Comparison of ENCODE assay signal across 9 cellular contexts in genomic region chr10:21524131-21524525, GRCh38. TPM values are rescaled to one million over a fixed set of nuclear protein-coding genes. Genes with fewer than 3 reads are reported as not detected.
A peak's percentile ranks its signal among the peaks of the same experiment; 100 is the strongest.
DNase-seq lines count a peak whose midpoint lies in the region; ATAC-seq and TF ChIP-seq lines count a peak whose summit lies in the region.
"Had no signal": no experiment of that assay in that cellular context is flagged by ENCODE, and none has a peak within 500 bp of the region (broad histone marks: within the 10 kb centered on the region; RNA-seq: fewer than 3 reads in every experiment).

No MANE protein-coding gene starts in this region.

- ATAC-seq in lower lobe of right lung, result no peak
- ATAC-seq in stimulated activated effector memory CD8-positive, alpha-beta T cell treated with anti-CD3 and anti-CD28 coated beads, Interleukin-12 subunit alpha, Interleukin-12 subunit beta, amount 100 ng/mL, for 72 hours, result no peak
- ATAC-seq in HG02885 (IDR thresholded peaks at IDR 0.05; ENCODE audit: poor library complexity, unreplicated experiment), result no peak
- ATAC-seq: effector memory CD8-positive, alpha-beta T cell had no signal

- H3K27ac ChIP-seq in HUES48 (ENCODE audit: low read depth, low read length) (peak overlapping the region; percentile 99), brain microvascular endothelial cell (no peak overlapping the region), lower lobe of right lung (peak overlapping the region; percentile 96), testis (peak overlapping the region; percentile 99 to 100)

- H3K4me3 ChIP-seq in HUES48 (ENCODE audit: low read depth, low read length) (peak overlapping the region; percentile 68), brain microvascular endothelial cell (ENCODE audit: low read depth, low read length) (peak overlapping the region; percentile 74), lower lobe of right lung (peak overlapping the region; percentile 82), testis (peak overlapping the region in 1 of 2 donors; percentile 82)

- DNase-seq in brain microvascular endothelial cell, result no peak
- no peak for DNase-seq in lower lobe of right lung
- no peak for DNase-seq in testis
- no peak for DNase-seq in stimulated activated effector memory CD8-positive, alpha-beta T cell treated with anti-CD3 and anti-CD28 coated beads, Interleukin-12 subunit alpha, Interleukin-12 subunit beta, amount 100 ng/mL, for 72 hours (ENCODE audit: low spot score in 2 of 2)
- DNase-seq in NK-92 (lab: John Stamatoyannopoulos, UW; ENCODE audit: unreplicated experiment), result no peak
- DNase-seq: effector memory CD8-positive, alpha-beta T cell; naive B cell had no signal

- H3K36me3 Mint-ChIP-seq in stimulated activated effector memory CD8-positive, alpha-beta T cell treated with anti-CD3 and anti-CD28 coated beads, Interleukin-12 subunit alpha, Interleukin-12 subunit beta, amount 100 ng/mL, for 72 hours, result peaks cover 7% of the 10 kb centered on the region

- in situ Hi-C loops in brain microvascular endothelial cell (cut with HindIII; ENCODE audit: low pct_ligation_motif_present, low sequenced_read_pairs), result loop anchor here (25.0 kb wide), 2 partner anchors 237 to 413 kb away; no protein-coding TSS in a partner anchor

- H3K4me1 ChIP-seq in HUES48 (ENCODE audit: control insufficient read depth, insufficient read depth, low read length) (peaks cover 64% of the 10 kb centered on the region), lower lobe of right lung (peaks cover 19% of the 10 kb centered on the region), testis (peaks cover 29% of the 10 kb centered on the region)

- no peaks in the 10 kb centered on the region for H3K9me3 ChIP-seq in HUES48 (ENCODE audit: control insufficient read depth, insufficient read depth, low read length)
- no peaks in the 10 kb centered on the region for H3K9me3 ChIP-seq in lower lobe of right lung
- H3K9me3 ChIP-seq in testis, result no peaks in the 10 kb centered on the region

- H3K27ac Mint-ChIP-seq in stimulated activated effector memory CD8-positive, alpha-beta T cell treated with anti-CD3 and anti-CD28 coated beads, Interleukin-12 subunit alpha, Interleukin-12 subunit beta, amount 100 ng/mL, for 72 hours, result no peak overlapping the region

- H3K9ac ChIP-seq in HUES48 (ENCODE audit: low read depth, low read length), result peak overlapping the region; percentile 74

- no peaks in the 10 kb centered on the region for H3K36me3 ChIP-seq in HUES48 (ENCODE audit: control insufficient read depth, insufficient read depth, low read length)
- H3K36me3 ChIP-seq in brain microvascular endothelial cell (replicated peaks), result no peaks in the 10 kb centered on the region
- H3K36me3 ChIP-seq in lower lobe of right lung, result no peaks in the 10 kb centered on the region
- no peaks in the 10 kb centered on the region for H3K36me3 ChIP-seq in testis (ENCODE audit: low read depth, missing control alignments)

- TF ChIP-seq POLR2A in testis (IDR thresholded peaks at IDR 0.05), result no peak

- 14 to 19% methylated on average over 7 of the region's 7 CpGs for WGBS in testis, 2 donors

- intact Hi-C loops in lower lobe of right lung (cut with DNase I), result no loop called here
- intact Hi-C loops in testis (cut with DNase I; ENCODE audit: low total_unique reads), result no loop called here

- H3K4me1 Mint-ChIP-seq in stimulated activated effector memory CD8-positive, alpha-beta T cell treated with anti-CD3 and anti-CD28 coated beads, Interleukin-12 subunit alpha, Interleukin-12 subunit beta, amount 100 ng/mL, for 72 hours, result peaks cover 36% of the 10 kb centered on the region

- no peaks in the 10 kb centered on the region for H3K9me3 Mint-ChIP-seq in stimulated activated effector memory CD8-positive, alpha-beta T cell treated with anti-CD3 and anti-CD28 coated beads, Interleukin-12 subunit alpha, Interleukin-12 subunit beta, amount 100 ng/mL, for 72 hours
- H3K9me3 Mint-ChIP-seq: effector memory CD8-positive, alpha-beta T cell had no signal

- H3K4me3 Mint-ChIP-seq in stimulated activated effector memory CD8-positive, alpha-beta T cell treated with anti-CD3 and anti-CD28 coated beads, Interleukin-12 subunit alpha, Interleukin-12 subunit beta, amount 100 ng/mL, for 72 hours, result no peak overlapping the region

- H3K27me3 ChIP-seq in HUES48 (ENCODE audit: control insufficient read depth, insufficient read depth, low read length) (peaks cover 20% of the 10 kb centered on the region), brain microvascular endothelial cell (replicated peaks) (no peaks in the 10 kb centered on the region), lower lobe of right lung (ENCODE audit: low read depth) (peaks cover 12% of the 10 kb centered on the region), testis (no peaks in the 10 kb centered on the region)

- TF ChIP-seq CTCF in brain microvascular endothelial cell (IDR thresholded peaks at IDR 0.05; ENCODE audit: low read depth, low read length, missing control alignments) (no peak), lower lobe of right lung (IDR thresholded peaks at IDR 0.05) (no peak), testis (IDR thresholded peaks at IDR 0.05) (no peak)

RNA-seq across cellular contexts. Expression of gene SKIDA1, which starts 1.4 kb away (rescaled TPM):
- 0.95 TPM for total RNA-seq in lower lobe of right lung
- total RNA-seq in testis, result 1 to 10 TPM; 6.6 to 6.9 TPM
- 4.7 TPM for polyA plus RNA-seq in testis (ENCODE audit: insufficient read depth, low read depth, low replicate concordance)

RNA-seq across cellular contexts. Expression of gene MLLT10, which starts 9.9 kb away (rescaled TPM):
- 48.8 TPM for total RNA-seq in lower lobe of right lung
- total RNA-seq in testis, result 100 to 1,000 TPM; 130 to 144 TPM
- 243 TPM for polyA plus RNA-seq in testis (ENCODE audit: insufficient read depth, low read depth, low replicate concordance)
